In genomic region chr6:46626228-46626909, GRCh38 we compare ENCODE assay signal across 1 cellular context.
TF ChIP-seq lines count a peak whose summit lies in the region.

No MANE protein-coding gene starts in this region.

TF ChIP-seq in WTC11, 78 proteins besides CTCF, POLR2A, EP300 and RAD21 (continued from another document):
- no peak for TF ChIP-seq ERG (CRISPR knock-in tag; IDR thresholded peaks at IDR 0.05)
- no peak for TF ChIP-seq JUN (CRISPR knock-in tag; IDR thresholded peaks at IDR 0.05)
- TF ChIP-seq EMX1 (CRISPR knock-in tag; IDR thresholded peaks at IDR 0.05): no peak
- no peak for TF ChIP-seq ELF4 (CRISPR knock-in tag; IDR thresholded peaks at IDR 0.05; ENCODE audit: low read depth)
- no peak for TF ChIP-seq MYBL2 (CRISPR knock-in tag; IDR thresholded peaks at IDR 0.05)
